8 cellular contexts compared by ENCODE assay signal in the genomic region with DNA sequence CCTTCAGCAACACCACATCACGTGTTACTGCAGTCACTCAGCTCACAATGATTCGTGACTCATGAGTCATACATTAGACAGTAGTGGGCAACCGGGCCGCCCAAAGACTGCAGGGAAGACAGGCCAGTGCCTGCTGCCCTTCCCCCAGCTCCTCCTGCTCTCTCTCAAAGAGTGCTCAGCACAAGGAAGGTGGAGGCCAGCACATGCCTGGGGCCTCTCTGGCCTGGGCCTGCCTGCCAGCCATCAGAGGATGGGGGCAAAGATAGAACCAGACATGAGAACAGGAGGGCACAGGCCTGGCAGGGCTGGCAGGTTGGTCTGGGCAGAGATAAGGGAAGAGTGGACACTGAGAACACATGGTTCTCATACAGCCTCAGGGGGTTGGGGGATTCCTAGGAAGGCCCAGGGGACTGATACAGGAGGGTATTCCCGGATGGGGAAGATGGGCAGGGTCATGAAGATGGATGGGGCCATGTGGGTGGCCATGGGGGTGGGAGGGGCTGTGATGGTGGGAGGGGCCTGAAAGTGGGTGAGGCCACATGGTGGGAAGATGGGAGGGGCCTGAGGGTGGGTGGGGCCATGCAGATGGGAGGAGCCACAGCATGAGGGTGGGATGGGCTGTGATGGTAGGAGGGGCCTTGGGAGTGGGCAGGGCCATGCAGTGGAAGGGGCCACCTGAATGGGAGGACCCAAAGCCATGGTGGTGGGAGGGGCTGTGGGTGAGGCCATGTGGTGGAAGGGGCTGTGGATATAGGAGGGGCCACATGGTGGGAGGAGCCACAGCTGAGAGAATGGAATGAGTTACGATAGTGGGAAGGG. TPM values are rescaled to one million over a fixed set of nuclear protein-coding genes. Genes with fewer than 3 reads are reported as not detected.
A peak's percentile ranks its signal among the peaks of the same experiment; 100 is the strongest.
DNase-seq lines count a peak whose midpoint lies in the region; ATAC-seq and TF ChIP-seq lines count a peak whose summit lies in the region.

No MANE protein-coding gene starts in this region.

- no TSS peak for BruUV-seq in OCI-LY7 (replicated peaks; lab: Mats Ljungman, UMichigan)

- no peaks in the 10 kb centered on the region for H3K4me1 ChIP-seq in OCI-LY7 (ENCODE audit: insufficient read depth, low read length, poor library complexity, severe bottlenecking)

- TF ChIP-seq CTCF in AG04449 (IDR thresholded peaks at IDR 0.05; ENCODE audit: insufficient read depth, low read length, missing control alignments) = no peak
- no peak for TF ChIP-seq CTCF in GM10266 (IDR thresholded peaks at IDR 0.05; ENCODE audit: control insufficient read depth, insufficient read depth, low read depth, missing control alignments)
- TF ChIP-seq CTCF in OCI-LY7 (conservative IDR thresholded peaks at IDR 0.05; ENCODE audit: low read length) = no peak
- no peak for TF ChIP-seq CTCF in natural killer cell (IDR thresholded peaks at IDR 0.05)

- H3K36me3 ChIP-seq in OCI-LY7 (ENCODE audit: insufficient read depth, low read length) = no peaks in the 10 kb centered on the region

- no peaks in the 10 kb centered on the region for H3K9me2 ChIP-seq in OCI-LY7 (ENCODE audit: insufficient read depth, low read length)

- H3K79me2 ChIP-seq in OCI-LY7 (ENCODE audit: insufficient read depth, low read depth, low read length) = no peaks in the 10 kb centered on the region

- H3K4me3 ChIP-seq in AG04449 (ENCODE audit: low read depth, low read length) = no peak overlapping the region
- H3K4me3 ChIP-seq in OCI-LY7 (ENCODE audit: low read depth, low read length, poor library complexity, severe bottlenecking) = no peak overlapping the region

- POLR2A ChIA-PET in AG04449 (lab: Yijun Ruan, JAX) (no interaction called here), OCI-LY7 (lab: Charles Lee) (no interaction called here)

- H3K27ac Mint-ChIP-seq in natural killer cell = peak overlapping the region in 1 of 2 donors; percentile 16

- no peak overlapping the region for H3K4me2 ChIP-seq in OCI-LY7 (ENCODE audit: low read length)

- H3K9me3 ChIP-seq in OCI-LY7 (ENCODE audit: low read length) = no peaks in the 10 kb centered on the region

- DNase-seq in AG04449 (ENCODE audit: low read depth, low spot score) (peak; percentile 33), GM10266 (ENCODE audit: extremely low spot score) (peak; percentile 72), OCI-LY7 (ENCODE audit: low spot score) (peak; percentile 79), dedifferentiated amniotic fluid mesenchymal stem cell (ENCODE audit: extremely low spot score) (peak; percentile 57), natural killer cell (peak; percentile 18), globus pallidus (ENCODE audit: low spot score) (no peak), GF-D8 (lab: John Stamatoyannopoulos, UW) (no peak), NCI-H2171 (lab: John Stamatoyannopoulos, UW) (no peak)

- H4K20me1 ChIP-seq in OCI-LY7 (ENCODE audit: insufficient read depth, low read length) = no peaks in the 10 kb centered on the region

- H3K9me3 Mint-ChIP-seq in natural killer cell = no peaks in the 10 kb centered on the region

- H3K27ac ChIP-seq in OCI-LY7 (ENCODE audit: low read depth, low read length, poor library complexity, severe bottlenecking) = no peak overlapping the region

- no peak overlapping the region for H3K4me3 Mint-ChIP-seq in natural killer cell

- intact Hi-C loops in OCI-LY7 (cut with micrococcal nuclease; ENCODE audit: unreplicated experiment) (no loop called here), natural killer cell (cut with micrococcal nuclease) (no loop called here)

- H3K4me1 Mint-ChIP-seq in natural killer cell = peaks cover 0 to 13% of the 10 kb centered on the region in 2 donors

- ATAC-seq in natural killer cell = peak; percentile 74 to 94 (median 90)

- H3K27me3 Mint-ChIP-seq in natural killer cell (ENCODE audit: low read depth in 2 of 2) = no peaks in the 10 kb centered on the region

- H2AFZ ChIP-seq in OCI-LY7 (ENCODE audit: low read length) = peak overlapping the region; percentile 37; the same call in 1 of the 2 replicates

- H3K36me3 Mint-ChIP-seq in natural killer cell = no peaks in the 10 kb centered on the region

- CTCF ChIA-PET in AG04449 (lab: Yijun Ruan, JAX) = interaction anchor here (0.9 to 4.2 kb wide), 4 partner anchors 8 to 99 kb away, joined by 3 to 23 read pairs (median 7); no protein-coding TSS in a partner anchor
- CTCF ChIA-PET in OCI-LY7 (lab: Charles Lee; ENCODE audit: unreplicated experiment) = no interaction called here

RNA-seq across cellular contexts. Expression of a gene that starts 29.0 kb away (rescaled TPM):
- total RNA-seq in OCI-LY7 (2014; rRNA removed; shearing (Covaris generic)) = 25.8 and 37.4 TPM in 2 replicates
- 43.0 and 43.5 TPM in 2 replicates for total RNA-seq in OCI-LY7 (2022)
- 10 to 100 TPM; 23.6 to 34.3 (median 29.7) TPM for total RNA-seq in natural killer cell

RNA-seq across cellular contexts. Expression of a gene that starts 37.7 kb away (rescaled TPM):
- total RNA-seq in OCI-LY7 (2014; rRNA removed; shearing (Covaris generic)) = not detected in 2 replicates
- total RNA-seq in OCI-LY7 (2022) (0.61 TPM in 1 of 2 replicates, not detected in the other), natural killer cell (100 to 1,000 TPM in 1 of 3 donors, 10 to 100 TPM in 2; 54.2 to 106 (median 84.9) TPM)

Comparison
In these comparisons a context has a peak if more than half of its experiments do, and no peak if none do; other contexts are left out.
1. DNase-seq: peak in AG04449 (single experiment), GM10266 (single experiment), OCI-LY7 (single experiment), dedifferentiated amniotic fluid mesenchymal stem cell (single experiment) and natural killer cell (single experiment); none in globus pallidus (single experiment), GF-D8 (single experiment) and NCI-H2171 (single experiment).
2. RNA of a gene that starts 37.7 kb away (total RNA-seq): 54.2 to 106 TPM in natural killer cell; 0.61 TPM in OCI-LY7; every median in the first group is over 10 times any median in the second.